ENCODE assay signal across 8 cellular contexts in genomic region chr3:149152420-149152819, GRCh38. TPM values are rescaled to one million over a fixed set of nuclear protein-coding genes. Genes with fewer than 3 reads are reported as not detected.
DNase-seq lines count a peak whose midpoint lies in the region; ATAC-seq, FAIRE-seq and TF ChIP-seq lines count a peak whose summit lies in the region.

No MANE protein-coding gene starts in this region.

- 52 to 79% (median 70%) methylated on average over 2 of the region's 2 CpGs for WGBS in psoas muscle, 3 donors
- 70 to 79% (median 71%) methylated on average over 2 of the region's 2 CpGs for WGBS in small intestine, 3 donors

- peak overlapping the region; percentile 59 for H3K27ac ChIP-seq in psoas muscle
- peak overlapping the region in 1 of 2 donors; percentile 57 for H3K27ac ChIP-seq in small intestine (ENCODE audit: low read depth in 1 of 2, low read length in 1 of 2)

- H3K9me3 ChIP-seq in psoas muscle (no peaks in the 10 kb centered on the region), small intestine (ENCODE audit: control insufficient read depth, low read depth) (no peaks in the 10 kb centered on the region)

- intact Hi-C loops in psoas muscle (cut with DNase I), result no loop called here

- ATAC-seq in GM19023 (IDR thresholded peaks at IDR 0.05; ENCODE audit: unreplicated experiment) (peak; percentile 88), HG03064 (IDR thresholded peaks at IDR 0.05; ENCODE audit: low read depth, unreplicated experiment) (peak; percentile 93), psoas muscle (peak in 3 of 4 donors; percentile 27 to 73 (median 69))

- H3K36me3 ChIP-seq in psoas muscle (ENCODE audit: insufficient read depth in 1 of 2, low read depth in 1 of 2) (peaks cover 0 to 57% of the 10 kb centered on the region in 2 donors), small intestine (ENCODE audit: control insufficient read depth in 2 of 2, insufficient read depth in 2 of 2, low read length in 2 of 2) (peaks cover 4 to 5% of the 10 kb centered on the region in 2 donors)

- H3K27me3 ChIP-seq in psoas muscle (ENCODE audit: insufficient read depth in 3 of 3, low read length in 2 of 3) (no peaks in the 10 kb centered on the region), small intestine (ENCODE audit: control insufficient read depth in 2 of 2, insufficient read depth in 2 of 2, low read length in 2 of 2) (no peaks in the 10 kb centered on the region)

- DNase-seq in AG10803 (ENCODE audit: low read depth) (peak; percentile 66), psoas muscle (no peak), cortex of kidney (lab: John Stamatoyannopoulos, UW) (no peak), small intestine (no peak), NCI-H446 (lab: John Stamatoyannopoulos, UW) (no peak)
- DNase-seq in activated T-cell treated with anti-CD3 and anti-CD28 coated beads, Interleukin-2, amount 50 U/mL, for 48 hours, result peak; percentile 32 to 40

- H3K4me3 ChIP-seq in AG10803 (ENCODE audit: low read length), result no peak overlapping the region
- no peak overlapping the region for H3K4me3 ChIP-seq in psoas muscle
- no peak overlapping the region for H3K4me3 ChIP-seq in small intestine (ENCODE audit: low read depth in 1 of 2, low read length in 2 of 2)

- no peak for TF ChIP-seq CTCF in AG10803 (conservative IDR thresholded peaks at IDR 0.05; ENCODE audit: low read length)
- TF ChIP-seq CTCF in psoas muscle (IDR thresholded peaks at IDR 0.05), result no peak

- no peak for FAIRE-seq in small intestine (lab: Jason Lieb, UNC)

- no peaks in the 10 kb centered on the region for H3K4me1 ChIP-seq in psoas muscle
- no peaks in the 10 kb centered on the region for H3K4me1 ChIP-seq in small intestine (ENCODE audit: control insufficient read depth in 2 of 2, insufficient read depth in 1 of 2, low read depth in 1 of 2, low read length in 1 of 2)

RNA-seq across cellular contexts. Expression of gene HPS3, which starts 23.0 kb away (rescaled TPM):
- total RNA-seq in psoas muscle, result 1 to 10 TPM; 2.6 to 5.4 (median 3.4) TPM
- polyA plus RNA-seq in psoas muscle (1 to 10 TPM; 2.2 to 7.3 (median 5.6) TPM), small intestine (10 to 100 TPM in 1 of 3 donors, 1 to 10 TPM in 2; 7.3 to 11.0 (median 9.5) TPM)

Comparison
In these comparisons a context has a peak if more than half of its experiments do, and no peak if none do; other contexts are left out.
1. DNase-seq: peak in AG10803 (single experiment) and activated T-cell treated with anti-CD3 and anti-CD28 coated beads, Interleukin-2, amount 50 U/mL, for 48 hours (2 of 2); none in psoas muscle (0 of 2), cortex of kidney (single experiment), small intestine (single experiment) and NCI-H446 (0 of 2).
2. Peak in every context shown above with its lines, with median percentiles within 50 percentile points of each other: ATAC-seq.